Comparison of ENCODE assay signal across 27 cellular contexts in the genomic region with DNA sequence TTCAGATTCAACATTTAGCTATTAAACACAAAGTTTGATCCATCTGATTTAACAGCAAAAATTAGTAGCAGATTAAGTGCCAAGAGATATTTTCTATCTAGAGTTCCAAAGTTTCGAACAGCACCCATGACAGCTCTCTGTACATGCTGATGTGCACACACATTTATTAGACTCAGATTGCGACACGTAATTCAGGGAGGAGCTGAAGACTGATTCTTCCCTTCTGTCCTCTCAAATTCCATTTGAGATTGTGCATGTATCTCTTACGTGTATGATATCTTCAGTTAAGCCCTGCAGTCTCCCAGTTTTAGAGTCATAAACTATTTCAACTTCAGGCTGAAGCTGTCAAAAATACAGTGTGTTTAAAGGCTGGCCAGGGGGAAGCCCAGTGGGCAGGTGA. TPM values are rescaled to one million over a fixed set of nuclear protein-coding genes. Genes with fewer than 3 reads are reported as not detected.
"Had no signal": no experiment of that assay in that cellular context is flagged by ENCODE, and none has a peak within 500 bp of the region (broad histone marks: within the 10 kb centered on the region; RNA-seq: fewer than 3 reads in every experiment).

No MANE protein-coding gene starts in this region.

- H3K27ac ChIP-seq: breast epithelium, gastrocnemius medialis, tibial nerve, uterus had no signal

- ATAC-seq: activated CD4-positive, alpha-beta T cell treated with anti-CD3 and anti-CD28 coated beads for 36 hours; activated T-helper 17 cell treated with anti-CD3 and anti-CD28 coated beads, Interleukin-2, amount 50 U/mL, for 72 hours; esophagus mucosa; gastrocnemius medialis; mucosa of descending colon had no signal

- DNase-seq: activated B cell treated with CpG ODN at 0.5 μM for 24 hours; activated CD4-positive, alpha-beta T cell treated with anti-CD3 and anti-CD28 coated beads for 36 hours; activated CD4-positive, alpha-beta T cell treated with anti-CD3 and anti-CD28 coated beads, Interleukin-2, amount 50 U/mL, for 4 hours; activated CD8-positive, alpha-beta memory T cell treated with anti-CD3 and anti-CD28 coated beads for 24 hours; activated CD8-positive, alpha-beta memory T cell treated with anti-CD3 and anti-CD28 coated beads, Interleukin-2, amount 50 U/mL, for 4 hours; activated naive CD4-positive, alpha-beta T cell; activated T-cell treated with anti-CD3 and anti-CD28 coated beads, Interleukin-2, amount 50 U/mL, for 24 hours; amniotic stem cell; effector memory CD4-positive, alpha-beta T cell; gastrocnemius medialis; hypothalamus; mesenchymal stem cell; mucosa of descending colon; stimulated activated CD4-positive, alpha-beta T cell treated with anti-CD3 and anti-CD28 coated beads, Interleukin-4, amount 100 ng/mL, for 24 hours; stimulated activated naive CD4-positive, alpha-beta T cell treated with Interleukin-2 at 50 U/mL for 16 hours; T1000; uterus had no signal

RNA-seq across cellular contexts. Expression of a gene that starts 54.6 kb away (rescaled TPM):
- total RNA-seq: activated B cell treated with CpG ODN at 0.5 μM for 24 hours; activated CD4-positive, alpha-beta T cell treated with anti-CD3 and anti-CD28 coated beads for 36 hours; activated T-helper 17 cell treated with anti-CD3 and anti-CD28 coated beads, Interleukin-2, amount 50 U/mL, for 72 hours; dermis microvascular lymphatic vessel endothelial cell; endothelial cell of umbilical vein; esophagus mucosa; gastrocnemius medialis; lower leg skin; mucosa of descending colon; neural crest cell; osteoblast; subcutaneous adipose tissue; tibial nerve; uterus had no signal
- polyA plus RNA-seq: endothelial cell of umbilical vein had no signal
